ENCODE assay signal across 8 cellular contexts in the genomic region with DNA sequence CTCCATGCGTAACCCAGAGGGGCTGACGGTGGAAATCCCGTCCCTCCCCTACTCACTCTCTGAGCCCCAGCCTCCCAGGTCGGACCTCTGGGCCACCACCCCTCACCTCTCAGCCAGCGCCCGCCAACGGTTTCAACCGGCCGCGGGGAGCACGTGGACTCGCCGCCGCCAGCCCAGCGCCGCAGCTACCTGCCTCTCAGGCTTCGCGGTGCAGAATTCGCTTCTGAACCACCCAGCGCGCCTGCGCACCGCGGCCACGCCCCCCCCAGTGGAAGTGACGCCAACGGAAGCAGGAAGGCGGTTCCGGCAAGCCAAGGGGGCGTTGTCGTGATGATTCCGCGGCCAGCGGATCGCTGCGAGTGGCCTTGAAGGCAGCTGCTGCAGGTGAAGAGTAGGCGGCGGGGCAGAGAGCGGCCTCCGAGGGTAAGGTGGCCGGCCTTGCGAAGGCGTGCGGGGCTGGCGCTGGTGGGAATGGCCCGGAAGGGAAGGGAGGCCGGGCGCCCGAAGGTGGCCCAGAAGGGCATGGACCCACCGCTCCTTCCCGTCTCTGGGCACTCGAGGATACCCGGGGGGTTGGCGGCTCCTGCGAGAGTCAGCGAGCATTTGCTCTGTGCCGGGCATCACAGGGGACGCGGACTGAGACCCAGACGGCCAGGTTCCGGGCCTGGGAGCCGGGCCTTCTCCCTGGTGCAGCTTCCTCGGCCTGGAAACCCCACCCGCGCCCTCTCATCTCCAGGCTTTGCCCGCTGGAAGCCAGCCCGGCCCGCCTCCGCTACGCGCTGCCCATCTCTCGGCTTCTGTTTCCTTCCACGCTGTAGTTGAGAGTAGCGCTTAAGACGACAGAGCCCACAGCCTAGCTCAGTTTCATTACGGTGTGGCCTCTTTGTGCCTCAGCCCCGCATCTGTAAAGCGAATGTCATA. TPM values are rescaled to one million over a fixed set of nuclear protein-coding genes. Genes with fewer than 3 reads are reported as not detected.
A peak's percentile ranks its signal among the peaks of the same experiment; 100 is the strongest.
DNase-seq lines count a peak whose midpoint lies in the region; ATAC-seq and TF ChIP-seq lines count a peak whose summit lies in the region.

Gene LYAR (minus strand): TSS at position 225 of the 921 bp plus-strand sequence. CDS start 6,412 bp downstream, outside the sequence.
A gene with protein sequence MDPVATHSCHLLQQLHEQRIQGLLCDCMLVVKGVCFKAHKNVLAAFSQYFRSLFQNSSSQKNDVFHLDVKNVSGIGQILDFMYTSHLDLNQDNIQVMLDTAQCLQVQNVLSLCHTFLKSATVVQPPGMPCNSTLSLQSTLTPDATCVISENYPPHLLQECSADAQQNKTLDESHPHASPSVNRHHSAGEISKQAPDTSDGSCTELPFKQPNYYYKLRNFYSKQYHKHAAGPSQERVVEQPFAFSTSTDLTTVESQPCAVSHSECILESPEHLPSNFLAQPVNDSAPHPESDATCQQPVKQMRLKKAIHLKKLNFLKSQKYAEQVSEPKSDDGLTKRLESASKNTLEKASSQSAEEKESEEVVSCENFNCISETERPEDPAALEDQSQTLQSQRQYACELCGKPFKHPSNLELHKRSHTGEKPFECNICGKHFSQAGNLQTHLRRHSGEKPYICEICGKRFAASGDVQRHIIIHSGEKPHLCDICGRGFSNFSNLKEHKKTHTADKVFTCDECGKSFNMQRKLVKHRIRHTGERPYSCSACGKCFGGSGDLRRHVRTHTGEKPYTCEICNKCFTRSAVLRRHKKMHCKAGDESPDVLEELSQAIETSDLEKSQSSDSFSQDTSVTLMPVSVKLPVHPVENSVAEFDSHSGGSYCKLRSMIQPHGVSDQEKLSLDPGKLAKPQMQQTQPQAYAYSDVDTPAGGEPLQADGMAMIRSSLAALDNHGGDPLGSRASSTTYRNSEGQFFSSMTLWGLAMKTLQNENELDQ (plus strand): TSS at position 322 of the 921 bp plus-strand sequence. CDS start 9,695 bp downstream, outside the sequence.

- peaks cover 53% of the 10 kb centered on the region for H3K4me1 Mint-ChIP-seq in activated CD4-positive, alpha-beta memory T cell treated with anti-CD3 and anti-CD28 coated beads for 36 hours (ENCODE audit: low read depth)

- POLR2A ChIA-PET in activated CD4-positive, alpha-beta memory T cell treated with anti-CD3 and anti-CD28 coated beads for 36 hours (lab: Charles Lee): interaction anchor here (1.8 kb wide), 1 partner anchor 42 kb away, joined by 6 read pairs; the partner anchor contains the start of gene TMEM128

- TF ChIP-seq POLR2A in lower leg skin (IDR thresholded peaks at IDR 0.05): no peak

- 0 to 1% methylated on average over 67 to 73 of the region's 78 CpGs for WGBS in lower leg skin, 2 donors

- CTCF ChIA-PET in activated CD4-positive, alpha-beta memory T cell treated with anti-CD3 and anti-CD28 coated beads for 36 hours (lab: Charles Lee): interaction anchor here (0.7 to 1.3 kb wide), 4 partner anchors 13 to 39 kb away, joined by 3 to 4 read pairs (median 3); no protein-coding TSS in a partner anchor

- no peaks in the 10 kb centered on the region for H3K27me3 ChIP-seq in dorsolateral prefrontal cortex

- ATAC-seq in GM19328 (IDR thresholded peaks at IDR 0.05; ENCODE audit: unreplicated experiment) (peak; percentile 89), HG03469 (IDR thresholded peaks at IDR 0.05; ENCODE audit: unreplicated experiment) (peak; percentile 56)

- peak within 1 kb of the TSS; percentile 95 for H3K4me3 Mint-ChIP-seq in activated CD4-positive, alpha-beta memory T cell treated with anti-CD3 and anti-CD28 coated beads for 36 hours

- no peaks in the 10 kb centered on the region for H3K27me3 Mint-ChIP-seq in activated CD4-positive, alpha-beta memory T cell treated with anti-CD3 and anti-CD28 coated beads for 36 hours

- H3K4me3 ChIP-seq in dorsolateral prefrontal cortex (peak within 1 kb of the TSS; percentile 59 to 100 (median 88)), lower leg skin (ENCODE audit: low read depth, poor library complexity, severe bottlenecking) (peak within 1 kb of the TSS; percentile 70)

- H3K27ac Mint-ChIP-seq in activated CD4-positive, alpha-beta memory T cell treated with anti-CD3 and anti-CD28 coated beads for 36 hours: peak within 1 kb of the TSS; percentile 60

- no peaks in the 10 kb centered on the region for H3K9me3 Mint-ChIP-seq in activated CD4-positive, alpha-beta memory T cell treated with anti-CD3 and anti-CD28 coated beads for 36 hours

- H3K36me3 Mint-ChIP-seq in activated CD4-positive, alpha-beta memory T cell treated with anti-CD3 and anti-CD28 coated beads for 36 hours: peaks cover 16% of the 10 kb centered on the region

- peak; percentile 97 for DNase-seq in CD1c-positive myeloid dendritic cell (ENCODE audit: extremely low spot score)
- peak; percentile 89 for DNase-seq in NCI-H69 (lab: John Stamatoyannopoulos, UW)
- peak; percentile 98 for DNase-seq in activated CD4-positive, alpha-beta memory T cell treated with anti-CD3 and anti-CD28 coated beads for 36 hours
- DNase-seq in dorsolateral prefrontal cortex: peak; percentile 87 to 96 (median 92)
- DNase-seq in lower leg skin (ENCODE audit: low spot score in 2 of 2): peak; percentile 89 to 98
- peak; percentile 96 for DNase-seq in stimulated activated CD4-positive, alpha-beta T cell treated with anti-CD3 and anti-CD28 coated beads, Interleukin-4, amount 100 ng/mL, for 24 hours

- intact Hi-C loops in activated CD4-positive, alpha-beta memory T cell treated with anti-CD3 and anti-CD28 coated beads for 36 hours (cut with micrococcal nuclease): loop anchor here (1.0 to 5.0 kb wide), 2 partner anchors 42 to 333 kb away; partner anchors contain the start of gene TMEM128
- intact Hi-C loops in dorsolateral prefrontal cortex (cut with DNase I) (loop anchor here (2.0 to 5.0 kb wide), 2 partner anchors 33 to 43 kb away; no protein-coding TSS in a partner anchor), lower leg skin (cut with DNase I; ENCODE audit: low total_unique reads) (no loop called here)

- peak in 42 of 56 donors; percentile 9 to 67 (median 42) for TF ChIP-seq CTCF in dorsolateral prefrontal cortex (IDR thresholded peaks at IDR 0.05 in 54 of 56, conservative IDR thresholded peaks at IDR 0.05 in 2 of 56; ENCODE audit: low read depth in 1 of 56, partially characterized antibody in 56 of 56)
- no peak for TF ChIP-seq CTCF in lower leg skin (IDR thresholded peaks at IDR 0.05)

- H3K27ac ChIP-seq in dorsolateral prefrontal cortex: peak within 1 kb of the TSS in 50 of 59 donors; percentile 1 to 89 (median 64)

RNA-seq across cellular contexts. Expression of gene LYAR, which starts in this region (rescaled TPM):
- 10 to 100 TPM; 49.7 to 54.0 TPM for total RNA-seq in activated CD4-positive, alpha-beta memory T cell treated with anti-CD3 and anti-CD28 coated beads for 36 hours
- total RNA-seq in dorsolateral prefrontal cortex (10 to 100 TPM in 7 of 120 experiments, 1 to 10 TPM in 113; 3.5 to 13.6 (median 7.0) TPM), lower leg skin (10 to 100 TPM in 2 of 4 donors, 1 to 10 TPM in 2; 5.9 to 13.2 (median 10.0) TPM)

RNA-seq across cellular contexts. Expression of the second gene that starts in this region (rescaled TPM):
- total RNA-seq in activated CD4-positive, alpha-beta memory T cell treated with anti-CD3 and anti-CD28 coated beads for 36 hours: 1 to 10 TPM; 4.3 to 4.6 TPM
- 10 to 100 TPM in 47 of 120 experiments, 1 to 10 TPM in 73; 4.4 to 19.7 (median 9.2) TPM for total RNA-seq in dorsolateral prefrontal cortex
- total RNA-seq in lower leg skin: 10 to 100 TPM in 1 of 4 donors, 1 to 10 TPM in 3; 4.9 to 29.5 (median 6.9) TPM

Comparison
In these comparisons a context has a peak if more than half of its experiments do, and no peak if none do; other contexts are left out.
1. Peak in every context shown above with its lines: DNase-seq, ATAC-seq, H3K4me3 ChIP-seq and H3K27ac ChIP-seq.
2. CTCF ChIP-seq: peak in dorsolateral prefrontal cortex (42 of 56); none in lower leg skin (0 of 3).